Comparison of ENCODE assay signal across 10 cellular contexts in genomic region chr10:124025638-124026336, GRCh38.
DNase-seq lines count a peak whose midpoint lies in the region; ATAC-seq and TF ChIP-seq lines count a peak whose summit lies in the region.
"Had no signal": no experiment of that assay in that cellular context is flagged by ENCODE, and none has a peak within 500 bp of the region (broad histone marks: within the 10 kb centered on the region; RNA-seq: fewer than 3 reads in every experiment).

No MANE protein-coding gene starts in this region.

- no peaks in the 10 kb centered on the region for H3K36me3 ChIP-seq in brain microvascular endothelial cell (replicated peaks)
- H3K36me3 ChIP-seq: SJSA1 had no signal

- ATAC-seq in GM18502 (IDR thresholded peaks at IDR 0.05; ENCODE audit: poor library complexity, unreplicated experiment) = no peak
- ATAC-seq in stimulated activated effector memory CD8-positive, alpha-beta T cell treated with anti-CD3 and anti-CD28 coated beads, Interleukin-12 subunit alpha, Interleukin-12 subunit beta, amount 100 ng/mL, for 72 hours = no peak
- ATAC-seq in GM19395 (IDR thresholded peaks at IDR 0.05; ENCODE audit: unreplicated experiment) = no peak

- DNase-seq in ELF-1 (ENCODE audit: low read depth, low spot score) (peak; percentile 64), brain microvascular endothelial cell (no peak), nephron progenitor cell (no peak), middle frontal gyrus (ENCODE audit: extremely low spot score, low spot score) (no peak)
- no peak for DNase-seq in stimulated activated effector memory CD8-positive, alpha-beta T cell treated with anti-CD3 and anti-CD28 coated beads, Interleukin-12 subunit alpha, Interleukin-12 subunit beta, amount 100 ng/mL, for 72 hours (ENCODE audit: low spot score in 2 of 2)
- DNase-seq: retina had no signal

- no peak overlapping the region for H3K27ac Mint-ChIP-seq in nephron progenitor cell
- H3K27ac Mint-ChIP-seq in stimulated activated effector memory CD8-positive, alpha-beta T cell treated with anti-CD3 and anti-CD28 coated beads, Interleukin-12 subunit alpha, Interleukin-12 subunit beta, amount 100 ng/mL, for 72 hours = no peak overlapping the region

- H3K27me3 ChIP-seq in brain microvascular endothelial cell (replicated peaks) = no peaks in the 10 kb centered on the region
- H3K27me3 ChIP-seq: SJSA1 had no signal

- in situ Hi-C loops in brain microvascular endothelial cell (cut with HindIII; ENCODE audit: low pct_ligation_motif_present, low sequenced_read_pairs) = no loop called here

- no peaks in the 10 kb centered on the region for H3K36me3 Mint-ChIP-seq in nephron progenitor cell (ENCODE audit: low read depth)
- no peaks in the 10 kb centered on the region for H3K36me3 Mint-ChIP-seq in stimulated activated effector memory CD8-positive, alpha-beta T cell treated with anti-CD3 and anti-CD28 coated beads, Interleukin-12 subunit alpha, Interleukin-12 subunit beta, amount 100 ng/mL, for 72 hours

- peaks cover 62% of the 10 kb centered on the region for H3K4me1 Mint-ChIP-seq in nephron progenitor cell
- H3K4me1 Mint-ChIP-seq in stimulated activated effector memory CD8-positive, alpha-beta T cell treated with anti-CD3 and anti-CD28 coated beads, Interleukin-12 subunit alpha, Interleukin-12 subunit beta, amount 100 ng/mL, for 72 hours = no peaks in the 10 kb centered on the region

- TF ChIP-seq CTCF in LNCAP (IDR thresholded peaks at IDR 0.05) (peak; percentile 53), brain microvascular endothelial cell (IDR thresholded peaks at IDR 0.05; ENCODE audit: low read depth, low read length, missing control alignments) (peak; percentile 55), nephron progenitor cell (IDR thresholded peaks at IDR 0.05) (peak; percentile 40)

- no peaks in the 10 kb centered on the region for H3K9me3 Mint-ChIP-seq in nephron progenitor cell
- H3K9me3 Mint-ChIP-seq in stimulated activated effector memory CD8-positive, alpha-beta T cell treated with anti-CD3 and anti-CD28 coated beads, Interleukin-12 subunit alpha, Interleukin-12 subunit beta, amount 100 ng/mL, for 72 hours = no peaks in the 10 kb centered on the region

- no peak overlapping the region for H3K4me3 ChIP-seq in brain microvascular endothelial cell (ENCODE audit: low read depth, low read length)
- H3K4me3 ChIP-seq: SJSA1 had no signal

- no peak overlapping the region for H3K4me3 Mint-ChIP-seq in nephron progenitor cell
- H3K4me3 Mint-ChIP-seq in stimulated activated effector memory CD8-positive, alpha-beta T cell treated with anti-CD3 and anti-CD28 coated beads, Interleukin-12 subunit alpha, Interleukin-12 subunit beta, amount 100 ng/mL, for 72 hours = no peak overlapping the region

- no peak overlapping the region for H3K27ac ChIP-seq in brain microvascular endothelial cell
- H3K27ac ChIP-seq: SJSA1 had no signal

- H3K27me3 Mint-ChIP-seq in nephron progenitor cell (ENCODE audit: low read depth, poor library complexity) = peaks cover 27% of the 10 kb centered on the region
